ENCODE assay signal across 19 cellular contexts in the genomic region with DNA sequence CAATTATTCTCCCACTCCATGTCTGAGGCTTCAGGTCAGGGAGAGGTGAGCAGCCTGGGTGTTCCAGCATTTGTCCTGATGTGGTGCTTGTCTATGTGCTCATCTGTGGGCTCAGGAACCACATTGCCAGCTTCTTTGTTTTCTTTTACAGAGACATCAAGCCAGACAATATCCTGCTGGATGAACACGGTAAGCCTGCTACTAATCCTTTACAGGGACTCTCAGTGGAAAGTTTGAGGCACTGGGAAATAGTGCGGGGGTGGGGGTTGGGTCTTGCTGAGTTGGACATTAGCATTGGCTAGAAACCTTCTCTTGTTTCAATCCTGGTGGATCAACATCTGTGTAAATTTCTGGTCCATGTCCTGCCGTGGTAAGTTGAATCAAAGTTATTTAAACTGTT.
DNase-seq lines count a peak whose midpoint lies in the region; ATAC-seq and TF ChIP-seq lines count a peak whose summit lies in the region.
"Had no signal": no experiment of that assay in that cellular context is flagged by ENCODE, and none has a peak within 500 bp of the region (broad histone marks: within the 10 kb centered on the region; RNA-seq: fewer than 3 reads in every experiment).

No MANE protein-coding gene starts in this region.

- H3K36me3 ChIP-seq in sigmoid colon, result no peaks in the 10 kb centered on the region
- H3K36me3 ChIP-seq: BLaER1 had no signal

- H3K4me3 ChIP-seq in sigmoid colon, result no peak overlapping the region
- H3K4me3 ChIP-seq: A549, BLaER1, GM12878, GM23338 had no signal

- no peak overlapping the region for H3K27ac ChIP-seq in sigmoid colon
- H3K27ac ChIP-seq: 22Rv1, A549, BLaER1, HL-60 had no signal

- TF ChIP-seq POLR2A in sigmoid colon (IDR thresholded peaks at IDR 0.05), result no peak

- 80 to 82% methylated on average over 3 of the region's 3 CpGs for WGBS in sigmoid colon, 2 donors

- no peak for ATAC-seq in GM21390 (IDR thresholded peaks at IDR 0.05; ENCODE audit: unreplicated experiment)
- ATAC-seq: A549; CD8-positive, alpha-beta T cell; GM12878; GM23338; HCT116 had no signal

- H3K9me3 ChIP-seq in sigmoid colon, result no peaks in the 10 kb centered on the region
- H3K9me3 ChIP-seq: A549 had no signal

- no peak for TF ChIP-seq CTCF in sigmoid colon (IDR thresholded peaks at IDR 0.05)

- no peak for TF ChIP-seq EP300 in sigmoid colon (IDR thresholded peaks at IDR 0.05)

- no peaks in the 10 kb centered on the region for H3K4me1 ChIP-seq in sigmoid colon
- H3K4me1 ChIP-seq: A549, BLaER1 had no signal

- DNase-seq in NCI-H82 (lab: John Stamatoyannopoulos, UW), result peak; percentile 58
- DNase-seq in NCI-H82 treated with DMSO at 0.1 percent for 48 hours (lab: John Stamatoyannopoulos, UW; ENCODE audit: unreplicated experiment), result no peak
- peak; percentile 86 to 90 for DNase-seq in dermis microvascular lymphatic vessel endothelial cell (ENCODE audit: low read depth in 2 of 2)
- peak; percentile 36 for DNase-seq in sigmoid colon
- DNase-seq in AG20443 (ENCODE audit: low spot score), result no peak
- no peak for DNase-seq in EL
- DNase-seq: Calu3; CD8-positive, alpha-beta T cell; DMS79 treated with DMSO at 0.1 percent for 48 hours; H7; HFFc6 had no signal

- intact Hi-C loops in sigmoid colon (cut with DNase I), result no loop called here

- peaks cover 0 to 3% (median 0%) of the 10 kb centered on the region in 3 donors for H3K27me3 ChIP-seq in sigmoid colon
- H3K27me3 ChIP-seq: BLaER1 had no signal

Comparison
In these comparisons a context has a peak if more than half of its experiments do, and no peak if none do; other contexts are left out.
1. DNase-seq: peak in NCI-H82 (single experiment), dermis microvascular lymphatic vessel endothelial cell (2 of 2) and sigmoid colon (single experiment); none in NCI-H82 treated with DMSO at 0.1 percent for 48 hours (single experiment), AG20443 (single experiment) and EL (single experiment).